8 cellular contexts compared by ENCODE assay signal in the genomic region with DNA sequence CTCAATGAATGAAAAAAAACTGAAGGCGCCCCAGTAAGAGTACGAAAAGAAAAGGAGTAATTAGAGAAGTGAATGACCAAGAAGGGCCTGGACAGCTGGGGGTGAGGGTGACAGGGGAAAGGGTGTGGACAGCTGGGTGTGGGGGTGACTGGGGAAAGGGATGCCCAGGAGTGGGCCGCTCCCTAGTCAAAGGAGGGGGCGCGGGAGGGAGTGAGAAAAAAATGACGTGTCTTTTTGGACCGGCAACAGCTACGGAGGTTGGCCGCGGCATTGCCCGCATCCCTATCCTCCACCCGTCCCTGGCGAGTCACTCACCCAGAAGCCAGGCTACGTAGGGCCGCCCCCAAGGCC. TPM values are rescaled to one million over a fixed set of nuclear protein-coding genes. Genes with fewer than 3 reads are reported as not detected.
A peak's percentile ranks its signal among the peaks of the same experiment; 100 is the strongest.
DNase-seq lines count a peak whose midpoint lies in the region; ATAC-seq and TF ChIP-seq lines count a peak whose summit lies in the region.

No MANE protein-coding gene starts in this region.

- 0 out of 2 replicates have a peak, but pooled peaks cover 2% of the 10 kb centered on the region for H3F3A ChIP-seq in DOHH2 (ENCODE audit: control insufficient read depth, insufficient read depth)

- no peaks in the 10 kb centered on the region for H3K27me3 ChIP-seq in DOHH2 (ENCODE audit: control insufficient read depth, low read length)
- no peaks in the 10 kb centered on the region for H3K27me3 ChIP-seq in ascending aorta

- ATAC-seq in HG03342 (IDR thresholded peaks at IDR 0.05; ENCODE audit: unreplicated experiment) (peak; percentile 84), GM21529 (IDR thresholded peaks at IDR 0.05; ENCODE audit: unreplicated experiment) (no peak)

- H4K20me1 ChIP-seq in DOHH2 (ENCODE audit: control insufficient read depth, insufficient read depth, low read depth, low read length), result no peaks in the 10 kb centered on the region

- peak overlapping the region; percentile 96 for H3K4me3 ChIP-seq in DOHH2 (ENCODE audit: low read length)
- peak overlapping the region; percentile 88 to 95 for H3K4me3 ChIP-seq in ascending aorta

- peaks cover 37% of the 10 kb centered on the region for H3K4me1 ChIP-seq in DOHH2 (ENCODE audit: control insufficient read depth, low read length)
- peaks cover 0 to 32% of the 10 kb centered on the region in 2 donors for H3K4me1 ChIP-seq in ascending aorta

- peaks cover 5% of the 10 kb centered on the region for H3K9me3 Mint-ChIP-seq in stimulated activated naive CD8-positive, alpha-beta T cell treated with anti-CD3 and anti-CD28 coated beads, Interleukin-15, Interleukin-2, amounts not matched to agents 100 ng/mL and 50 ng/mL, for 24 hours

- H3K9me3 ChIP-seq in DOHH2 (ENCODE audit: control insufficient read depth, insufficient read depth, low read length) (no peaks in the 10 kb centered on the region), ascending aorta (peaks cover 4 to 15% of the 10 kb centered on the region in 2 donors)

- H3K4me1 Mint-ChIP-seq in stimulated activated naive CD8-positive, alpha-beta T cell treated with anti-CD3 and anti-CD28 coated beads, Interleukin-15, Interleukin-2, amounts not matched to agents 100 ng/mL and 50 ng/mL, for 24 hours (ENCODE audit: low read depth), result peaks cover 55% of the 10 kb centered on the region

- peaks cover 50% of the 10 kb centered on the region for H3K79me2 ChIP-seq in DOHH2 (ENCODE audit: control insufficient read depth, low read length)

- peak overlapping the region; percentile 55; the same call in 1 of the 2 replicates for H3K27ac ChIP-seq in DOHH2 (ENCODE audit: low read depth, low read length)
- H3K27ac ChIP-seq in ascending aorta, result peak overlapping the region; percentile 100

- H3K27me3 Mint-ChIP-seq in stimulated activated naive CD8-positive, alpha-beta T cell treated with anti-CD3 and anti-CD28 coated beads, Interleukin-15, Interleukin-2, amounts not matched to agents 100 ng/mL and 50 ng/mL, for 24 hours, result no peaks in the 10 kb centered on the region

- H3K27ac Mint-ChIP-seq in stimulated activated naive CD8-positive, alpha-beta T cell treated with anti-CD3 and anti-CD28 coated beads, Interleukin-15, Interleukin-2, amounts not matched to agents 100 ng/mL and 50 ng/mL, for 24 hours, result peak overlapping the region; percentile 95

- peak overlapping the region; percentile 86 for H3K4me2 ChIP-seq in DOHH2 (ENCODE audit: low read length)

- intact Hi-C loops in ascending aorta (cut with DNase I), result loop anchor here (5.0 to 10.0 kb wide), 2 partner anchors 106 to 823 kb away; partner anchors contain the start of gene CMC1

- TF ChIP-seq CTCF in DOHH2 (IDR thresholded peaks at IDR 0.05; ENCODE audit: low read depth, low read length, poor library complexity, severe bottlenecking) (no peak), ascending aorta (IDR thresholded peaks at IDR 0.05) (no peak)

- H3K9me2 ChIP-seq in DOHH2 (replicated peaks; ENCODE audit: control insufficient read depth, low read length), result no peaks in the 10 kb centered on the region

- peak overlapping the region; percentile 94 for H3K4me3 Mint-ChIP-seq in stimulated activated naive CD8-positive, alpha-beta T cell treated with anti-CD3 and anti-CD28 coated beads, Interleukin-15, Interleukin-2, amounts not matched to agents 100 ng/mL and 50 ng/mL, for 24 hours

- H3K36me3 ChIP-seq in DOHH2 (ENCODE audit: control insufficient read depth, low read length), result peaks cover 2% of the 10 kb centered on the region; the same call in 1 of the 2 replicates
- peaks cover 8 to 10% of the 10 kb centered on the region in 2 donors for H3K36me3 ChIP-seq in ascending aorta

- DNase-seq in ascending aorta (ENCODE audit: low spot score in 2 of 2) (peak; percentile 86 to 98), iris pigment epithelial cell (ENCODE audit: low read depth) (peak; percentile 95), ureter (ENCODE audit: low spot score) (no peak), HK-2 (ENCODE audit: unreplicated experiment) (no peak)

- H3K36me3 Mint-ChIP-seq in stimulated activated naive CD8-positive, alpha-beta T cell treated with anti-CD3 and anti-CD28 coated beads, Interleukin-15, Interleukin-2, amounts not matched to agents 100 ng/mL and 50 ng/mL, for 24 hours (ENCODE audit: low read depth), result peaks cover 15% of the 10 kb centered on the region

RNA-seq across cellular contexts. Expression of gene ZCWPW2, which starts 0.3 kb away (rescaled TPM):
- not detected for total RNA-seq in ascending aorta
- total RNA-seq in ureter, result 1.7 TPM

RNA-seq across cellular contexts. Expression of gene AZI2, which starts 0.4 kb away (rescaled TPM):
- 15.3 TPM for total RNA-seq in ascending aorta
- total RNA-seq in ureter, result 65.4 TPM

Comparison
In these comparisons a context has a peak if more than half of its experiments do, and no peak if none do; other contexts are left out.
1. DNase-seq: peak in ascending aorta (2 of 2) and iris pigment epithelial cell (single experiment); none in ureter (single experiment) and HK-2 (single experiment).